ENCODE assay signal across 6 cellular contexts in the genomic region with DNA sequence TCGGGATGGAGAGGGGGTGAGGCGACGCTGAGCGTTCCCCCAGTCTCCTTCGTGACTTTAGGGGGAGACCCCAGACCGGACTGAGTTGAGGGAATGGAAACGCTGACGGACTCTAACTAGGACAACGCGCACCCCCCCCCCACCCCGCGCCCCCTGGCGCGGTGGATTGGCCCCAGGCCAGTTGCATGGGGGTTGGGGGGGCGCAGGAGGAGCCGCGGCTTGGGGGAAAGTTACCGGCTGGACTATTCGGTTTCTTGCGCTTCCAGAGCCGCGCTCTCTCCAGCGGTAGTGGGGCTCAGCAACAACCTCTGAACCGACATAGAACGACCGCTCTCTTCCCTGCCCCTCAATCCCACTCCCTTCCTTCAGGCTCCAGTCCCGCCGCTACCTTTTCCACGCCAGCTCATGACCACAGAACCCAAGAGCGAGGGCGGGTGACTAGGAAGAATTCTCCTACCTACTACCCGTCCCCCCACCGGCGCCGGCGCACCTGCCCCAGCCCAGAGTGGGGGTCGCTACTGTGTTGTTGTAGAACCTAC. TPM values are rescaled to one million over a fixed set of nuclear protein-coding genes. Genes with fewer than 3 reads are reported as not detected.
DNase-seq lines count a peak whose midpoint lies in the region; TF ChIP-seq lines count a peak whose summit lies in the region.

No MANE protein-coding gene starts in this region.

- H3K27me3 ChIP-seq in Peyer's patch: no peaks in the 10 kb centered on the region

- H3K27ac ChIP-seq in Peyer's patch: peak overlapping the region; percentile 94 to 99 (median 96)
- H3K27ac ChIP-seq in substantia nigra (ENCODE audit: low read depth, low read length, poor library complexity, severe bottlenecking): peak overlapping the region; percentile 99

- TF ChIP-seq CTCF in GM12864 (IDR thresholded peaks at IDR 0.05; ENCODE audit: low read depth, low read length, missing control alignments) (no peak), Peyer's patch (IDR thresholded peaks at IDR 0.05) (no peak), foreskin fibroblast (IDR thresholded peaks at IDR 0.05; ENCODE audit: low read depth, low read length) (no peak)

- peak overlapping the region; percentile 91 for H3K4me3 ChIP-seq in GM12864 (ENCODE audit: low read depth, low read length)
- peak overlapping the region; percentile 70 to 91 (median 83) for H3K4me3 ChIP-seq in Peyer's patch
- H3K4me3 ChIP-seq in foreskin fibroblast (ENCODE audit: low read depth in 1 of 2, low read length in 2 of 2): peak overlapping the region; percentile 96 to 98

- peak in 1 of 2 donors; percentile 22 for TF ChIP-seq POLR2A in Peyer's patch (IDR thresholded peaks at IDR 0.05)

- no peak for DNase-seq in GM12864 (ENCODE audit: low read depth)
- DNase-seq in Peyer's patch: peak in 2 of 3 donors; percentile 67 to 71
- DNase-seq in foreskin fibroblast: peak in 1 of 2 donors; percentile 50
- DNase-seq in substantia nigra (lab: John Stamatoyannopoulos, UW): peak in 28 of 49 donors; percentile 31 to 75 (median 58)
- no peak for DNase-seq in activated gamma-delta T cell (lab: John Stamatoyannopoulos, UW)
- no peak for DNase-seq in SIG-M5 treated with dmso at 0.1 percent for 504 hours (lab: John Stamatoyannopoulos, UW; ENCODE audit: unreplicated experiment)

- no peaks in the 10 kb centered on the region for H3K9me3 ChIP-seq in Peyer's patch

- H3K36me3 ChIP-seq in Peyer's patch: no peaks in the 10 kb centered on the region

- H3K4me1 ChIP-seq in Peyer's patch: peaks cover 3 to 57% (median 35%) of the 10 kb centered on the region in 4 donors

RNA-seq across cellular contexts. Expression of a gene that starts 0.7 kb away (rescaled TPM):
- 100 to 1,000 TPM in 3 of 4 donors, 10 to 100 TPM in 1; 35.5 to 412 (median 346) TPM for total RNA-seq in Peyer's patch

RNA-seq across cellular contexts. Expression of a gene that starts 9.9 kb away (rescaled TPM):
- not detected for total RNA-seq in Peyer's patch

RNA-seq across cellular contexts. Expression of a gene that starts 20.2 kb away (rescaled TPM):
- 10 to 100 TPM; 29.7 to 50.3 (median 46.3) TPM for total RNA-seq in Peyer's patch

RNA-seq across cellular contexts. Expression of a gene that starts 28.8 kb away (rescaled TPM):
- total RNA-seq in Peyer's patch: 10 to 100 TPM; 20.3 to 39.1 (median 26.5) TPM

RNA-seq across cellular contexts. Expression of a gene that starts 30.3 kb away (rescaled TPM):
- total RNA-seq in Peyer's patch: 10 to 100 TPM in 1 of 4 donors, 1 to 10 TPM in 3; 1.7 to 12.5 (median 5.3) TPM

Comparison
In these comparisons a context has a peak if more than half of its experiments do, and no peak if none do; other contexts are left out.
1. DNase-seq: peak in Peyer's patch (2 of 3) and substantia nigra (28 of 49); none in GM12864 (single experiment), activated gamma-delta T cell (single experiment) and SIG-M5 treated with dmso at 0.1 percent for 504 hours (single experiment).
2. Peak in every context shown above with its lines, with median percentiles within 50 percentile points of each other: H3K4me3 ChIP-seq.